Comparison of ENCODE assay signal across 26 cellular contexts in the genomic region with DNA sequence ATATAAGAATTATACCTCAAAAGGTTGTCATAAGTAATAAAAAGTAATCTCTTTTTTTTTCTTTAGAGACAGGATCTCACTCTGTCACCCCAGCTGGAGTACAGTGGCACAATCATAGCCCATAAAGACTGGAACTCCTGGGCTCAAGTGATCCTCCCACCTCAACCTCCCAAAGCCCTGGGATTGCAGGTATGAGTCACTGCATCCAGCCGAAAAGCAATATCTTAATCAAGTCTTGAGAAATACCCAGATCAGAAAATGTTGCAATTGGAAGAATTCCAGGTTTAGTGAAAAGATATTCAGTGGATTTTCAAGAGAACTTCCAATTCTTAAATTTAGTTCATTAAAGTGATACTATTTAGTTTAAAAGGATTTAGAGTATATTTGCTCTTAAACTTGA. TPM values are rescaled to one million over a fixed set of nuclear protein-coding genes. Genes with fewer than 3 reads are reported as not detected.
DNase-seq lines count a peak whose midpoint lies in the region; ATAC-seq and TF ChIP-seq lines count a peak whose summit lies in the region.
"Had no signal": no experiment of that assay in that cellular context is flagged by ENCODE, and none has a peak within 500 bp of the region (broad histone marks: within the 10 kb centered on the region; RNA-seq: fewer than 3 reads in every experiment).

No MANE protein-coding gene starts in this region.

- H3K9me3 ChIP-seq in breast epithelium: peaks cover 0 to 7% of the 10 kb centered on the region in 2 donors
- H3K9me3 ChIP-seq in A673 (ENCODE audit: low read depth, low read length, poor library complexity, severe bottlenecking): peaks cover 13% of the 10 kb centered on the region

- POLR2A ChIA-PET in MCF 10A (lab: Yijun Ruan, JAX): no interaction called here
- POLR2A ChIA-PET in A673 (lab: Charles Lee; ENCODE audit: low non-redundant PET): no interaction called here

- H3K4me3 ChIP-seq in breast epithelium (no peak overlapping the region), brain microvascular endothelial cell (ENCODE audit: low read depth, low read length) (no peak overlapping the region), fibroblast of villous mesenchyme (ENCODE audit: low read depth, low read length) (no peak overlapping the region), A673 (ENCODE audit: low read depth, low read length, poor library complexity, severe bottlenecking) (no peak overlapping the region)
- H3K4me3 ChIP-seq: smooth muscle cell, stomach had no signal

- H3K27ac Mint-ChIP-seq in MCF 10A (ENCODE audit: low read depth, unreplicated experiment): no peak overlapping the region
- H3K27ac Mint-ChIP-seq: brain; progenitor cell of endocrine pancreas; T-helper 1 cell treated with Interleukin-12 subunit alpha and Interleukin-12 subunit beta and Interleukin-4 antibody, amounts not matched to agents 30 μg/mL and 1 μg/mL, for 36 hours; type B pancreatic cell had no signal

- no peaks in the 10 kb centered on the region for H3K27me3 ChIP-seq in breast epithelium
- no peaks in the 10 kb centered on the region for H3K27me3 ChIP-seq in brain microvascular endothelial cell (replicated peaks)
- H3K27me3 ChIP-seq in A673 (replicated peaks; ENCODE audit: insufficient read depth, low read depth, low read length, poor library complexity): peaks cover 2% of the 10 kb centered on the region
- H3K27me3 ChIP-seq: stomach had no signal

- BruUV-seq in MCF 10A (replicated peaks; lab: Mats Ljungman, UMichigan) (no TSS peak), A673 (replicated peaks; lab: Mats Ljungman, UMichigan) (no TSS peak)

- H3K9me3 Mint-ChIP-seq in MCF 10A (ENCODE audit: unreplicated experiment): no peaks in the 10 kb centered on the region
- H3K9me3 Mint-ChIP-seq: T-helper 1 cell treated with Interleukin-12 subunit alpha and Interleukin-12 subunit beta and Interleukin-4 antibody, amounts not matched to agents 30 μg/mL and 1 μg/mL, for 36 hours had no signal

- H3K36me3 ChIP-seq in breast epithelium (no peaks in the 10 kb centered on the region), brain microvascular endothelial cell (replicated peaks) (no peaks in the 10 kb centered on the region), A673 (ENCODE audit: insufficient read depth, low read length, poor library complexity, severe bottlenecking) (no peaks in the 10 kb centered on the region)

- CTCF ChIA-PET in MCF 10A (lab: Yijun Ruan, JAX): interaction anchor here (0.6 kb wide), 1 partner anchor 292 kb away, joined by 4 read pairs; no protein-coding TSS in a partner anchor
- CTCF ChIA-PET in A673 (lab: Charles Lee): no interaction called here

- in situ Hi-C loops in brain microvascular endothelial cell (cut with HindIII; ENCODE audit: low pct_ligation_motif_present, low sequenced_read_pairs): no loop called here

- ATAC-seq in GM21529 (IDR thresholded peaks at IDR 0.05; ENCODE audit: unreplicated experiment) (no peak), HG03135 (IDR thresholded peaks at IDR 0.05; ENCODE audit: unreplicated experiment) (no peak)

- H3K4me1 ChIP-seq in breast epithelium (no peaks in the 10 kb centered on the region), A673 (ENCODE audit: insufficient read depth, low read length, poor library complexity, severe bottlenecking) (no peaks in the 10 kb centered on the region)
- H3K4me1 ChIP-seq: stomach had no signal

- H3K27me3 Mint-ChIP-seq in MCF 10A (ENCODE audit: insufficient read depth, unreplicated experiment): no peaks in the 10 kb centered on the region
- H3K27me3 Mint-ChIP-seq: progenitor cell of endocrine pancreas, type B pancreatic cell had no signal

- TF ChIP-seq CTCF in MCF 10A (IDR thresholded peaks at IDR 0.05; ENCODE audit: unreplicated experiment) (no peak), breast epithelium (IDR thresholded peaks at IDR 0.05) (no peak), brain microvascular endothelial cell (IDR thresholded peaks at IDR 0.05; ENCODE audit: low read depth, low read length, missing control alignments) (no peak), fibroblast of villous mesenchyme (IDR thresholded peaks at IDR 0.05; ENCODE audit: insufficient read depth, low read depth, low read length) (no peak), A673 (conservative IDR thresholded peaks at IDR 0.05; ENCODE audit: low read depth, low read length) (no peak)

- DNase-seq in MCF 10A (ENCODE audit: unreplicated experiment) (peak; percentile 90), breast epithelium (ENCODE audit: low spot score in 2 of 2) (no peak), brain microvascular endothelial cell (peak; percentile 57), fibroblast of villous mesenchyme (ENCODE audit: low read depth) (peak; percentile 49), A673 (ENCODE audit: low spot score) (no peak)
- no peak for DNase-seq in stimulated activated naive CD4-positive, alpha-beta T cell (lab: John Stamatoyannopoulos, UW)
- DNase-seq: activated CD4-positive, alpha-beta T cell treated with anti-CD3 and anti-CD28 coated beads, Interleukin-2, amount 50 U/mL, for 4 hours; activated naive CD4-positive, alpha-beta T cell treated with Interleukin-2 at 50 U/mL for 16 hours; C1 segment of cervical spinal cord; foreskin melanocyte; GDM1; Kasumi-1; NCI-H1417 treated with DMSO at 0.1 percent for 48 hours; NCI-H2171; NCI-H748 treated with DMSO at 0.1 percent for 48 hours; SIG-M5; stimulated activated CD4-positive, alpha-beta T cell treated with anti-CD3 and anti-CD28 coated beads, Interleukin-4, amount 100 ng/mL, for 1 hour; stomach had no signal

- no peak for TF ChIP-seq POLR2A in breast epithelium (IDR thresholded peaks at IDR 0.05)

- H3K4me3 Mint-ChIP-seq in MCF 10A (ENCODE audit: unreplicated experiment): no peak overlapping the region
- H3K4me3 Mint-ChIP-seq: brain; T-helper 1 cell treated with Interleukin-12 subunit alpha and Interleukin-12 subunit beta and Interleukin-4 antibody, amounts not matched to agents 30 μg/mL and 1 μg/mL, for 36 hours; type B pancreatic cell had no signal

- H3K27ac ChIP-seq in breast epithelium: no peak overlapping the region
- H3K27ac ChIP-seq in brain microvascular endothelial cell: no peak overlapping the region
- no peak overlapping the region for H3K27ac ChIP-seq in A673 (ENCODE audit: low read depth, low read length, poor library complexity, severe bottlenecking)
- H3K27ac ChIP-seq: stomach, VCaP had no signal

- peaks cover 7% of the 10 kb centered on the region for H3K4me1 Mint-ChIP-seq in MCF 10A (ENCODE audit: insufficient read depth, unreplicated experiment)
- H3K4me1 Mint-ChIP-seq: brain had no signal

- intact Hi-C loops in MCF 10A (cut with micrococcal nuclease): no loop called here
- intact Hi-C loops in breast epithelium (cut with DNase I; ENCODE audit: low total_unique reads): no loop called here
- intact Hi-C loops in A673 (cut with micrococcal nuclease; ENCODE audit: unreplicated experiment): no loop called here

- no peaks in the 10 kb centered on the region for H3K36me3 Mint-ChIP-seq in MCF 10A (ENCODE audit: insufficient read depth, unreplicated experiment)
- H3K36me3 Mint-ChIP-seq: type B pancreatic cell had no signal

RNA-seq across cellular contexts. Expression of a gene that starts 40.9 kb away (rescaled TPM):
- total RNA-seq in MCF 10A (2022) (10.9 and 19.7 TPM in 2 replicates), breast epithelium (1 to 10 TPM; 4.9 to 9.0 (median 5.1) TPM), fibroblast of villous mesenchyme (3.0 and 4.2 TPM in 2 replicates), A673 (2021) (1.6 and 1.7 TPM in 2 replicates)

RNA-seq across cellular contexts. Expression of a gene that starts 43.8 kb away (rescaled TPM):
- total RNA-seq in MCF 10A (2022) (0.17 and 0.28 TPM in 2 replicates), breast epithelium (10 to 100 TPM in 2 of 3 donors, 1 to 10 TPM in 1; 6.3 to 14.1 (median 14.1) TPM), fibroblast of villous mesenchyme (0.64 and 0.86 TPM in 2 replicates), A673 (2021) (0.98 and 1.0 TPM in 2 replicates)

Comparison
In these comparisons a context has a peak if more than half of its experiments do, and no peak if none do; other contexts are left out.
1. DNase-seq: peak in MCF 10A (single experiment), brain microvascular endothelial cell (single experiment) and fibroblast of villous mesenchyme (single experiment); none in breast epithelium (0 of 2), stimulated activated naive CD4-positive, alpha-beta T cell (0 of 6) and A673 (single experiment).